8 cellular contexts compared by ENCODE assay signal in the genomic region with DNA sequence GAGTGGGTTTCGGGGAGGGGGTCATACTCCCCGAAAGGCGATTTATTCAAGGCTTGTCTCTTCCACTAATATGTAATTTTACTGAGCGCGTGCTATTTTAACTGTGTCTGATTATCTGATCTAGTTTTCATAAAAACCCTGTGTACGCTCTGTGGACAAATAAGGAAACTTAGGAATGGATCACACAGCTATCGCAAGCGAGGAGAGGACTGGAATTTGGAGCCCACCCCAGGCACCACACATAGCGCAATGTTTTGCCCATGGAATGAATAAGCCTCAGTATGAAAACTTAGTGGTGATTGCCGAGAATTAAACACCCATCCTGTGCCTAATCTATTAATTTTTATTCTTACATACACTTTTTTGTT. TPM values are rescaled to one million over a fixed set of nuclear protein-coding genes. Genes with fewer than 3 reads are reported as not detected.
DNase-seq lines count a peak whose midpoint lies in the region; FAIRE-seq and TF ChIP-seq lines count a peak whose summit lies in the region.

No MANE protein-coding gene starts in this region.

- intact Hi-C loops in colonic mucosa (cut with DNase I), result no loop called here

- peaks cover 8% of the 10 kb centered on the region for H3K36me3 ChIP-seq in colonic mucosa
- H3K36me3 ChIP-seq in mesodermal cell (ENCODE audit: control insufficient read depth, insufficient read depth, low read length), result peaks cover 37% of the 10 kb centered on the region

- H3K27me3 ChIP-seq in colonic mucosa, result no peaks in the 10 kb centered on the region

- 35 to 54% methylated on average over 5 to 7 of the region's 10 CpGs for WGBS in mesodermal cell (ENCODE audit: insufficient coverage in 2 of 2), 2 experiments

- peak overlapping the region; percentile 87 for H3K4me3 ChIP-seq in colonic mucosa
- H3K4me3 ChIP-seq in mesodermal cell (ENCODE audit: extremely low read depth, insufficient read depth, low read length, poor library complexity, severe bottlenecking), result peak overlapping the region; percentile 95

- DNase-seq in NCI-H2029 treated with DMSO at 0.1 percent for 48 hours (lab: John Stamatoyannopoulos, UW) (peak; percentile 28), NCI-H2029 (lab: John Stamatoyannopoulos, UW) (no peak), NCI-H345 (lab: John Stamatoyannopoulos, UW) (peak; percentile 59), colonic mucosa (peak; percentile 35), OCI-M2 (lab: John Stamatoyannopoulos, UW; ENCODE audit: unreplicated experiment) (no peak), frontal cortex (ENCODE audit: low spot score in 2 of 2) (no peak)
- DNase-seq in activated CD4-positive, alpha-beta T cell treated with anti-CD3 and anti-CD28 coated beads, Interleukin-2, amount 50 U/mL, for 1 hour, result no peak

- no peak for TF ChIP-seq CTCF in colonic mucosa (IDR thresholded peaks at IDR 0.05)

- H3K4me1 ChIP-seq in colonic mucosa, result peaks cover 9% of the 10 kb centered on the region
- H3K4me1 ChIP-seq in mesodermal cell (ENCODE audit: control insufficient read depth, insufficient read depth, low read length, poor library complexity, severe bottlenecking), result peaks cover 10% of the 10 kb centered on the region

- H3K27ac ChIP-seq in colonic mucosa (peak overlapping the region; percentile 93), mesodermal cell (ENCODE audit: low read depth, low read length, severe bottlenecking) (peak overlapping the region; percentile 29)

- peak overlapping the region; percentile 77 to 100 for H3K9ac ChIP-seq in colonic mucosa (ENCODE audit: low read depth in 2 of 2, low read length in 2 of 2)

- no peak for FAIRE-seq in frontal cortex (lab: Jason Lieb, UNC)

- H3K9me3 ChIP-seq in colonic mucosa (no peaks in the 10 kb centered on the region), mesodermal cell (ENCODE audit: control insufficient read depth, low read length) (no peaks in the 10 kb centered on the region)

RNA-seq across cellular contexts. Expression of gene RAB42, which starts 9.8 kb away (rescaled TPM):
- total RNA-seq in colonic mucosa, result 1 to 10 TPM in 1 of 2 donors, under 1 TPM in 1; 0.99 to 2.3 TPM
- polyA plus RNA-seq in mesodermal cell (2013, experiment 1 of 2), result 3.5 TPM
- polyA plus RNA-seq in mesodermal cell (2013, experiment 2 of 2), result 2.2 TPM
- 1.2 TPM for total RNA-seq in frontal cortex

RNA-seq across cellular contexts. Expression of gene TRNAU1AP, which starts 29.3 kb away (rescaled TPM):
- total RNA-seq in colonic mucosa (10 to 100 TPM; 22.1 to 28.6 TPM), frontal cortex (35.1 TPM)
- polyA plus RNA-seq in mesodermal cell (2013, experiment 1 of 2), result 33.7 TPM
- 37.4 TPM for polyA plus RNA-seq in mesodermal cell (2013, experiment 2 of 2)

Comparison
In these comparisons a context has a peak if more than half of its experiments do, and no peak if none do; other contexts are left out.
1. DNase-seq: peak in NCI-H2029 treated with DMSO at 0.1 percent for 48 hours (single experiment), NCI-H345 (single experiment) and colonic mucosa (single experiment); none in NCI-H2029 (single experiment), OCI-M2 (single experiment), activated CD4-positive, alpha-beta T cell treated with anti-CD3 and anti-CD28 coated beads, Interleukin-2, amount 50 U/mL, for 1 hour (single experiment) and frontal cortex (0 of 2).